3 cellular contexts compared by ENCODE assay signal in genomic region chr7:74388880-74389415, GRCh38.
TF ChIP-seq lines count a peak whose summit lies in the region.

No MANE protein-coding gene starts in this region.

TF ChIP-seq in SK-N-SH, 30 proteins besides CTCF, POLR2A, EP300 and RAD21 (continues in another document):
- TF ChIP-seq POLR2AphosphoS5 (IDR thresholded peaks at IDR 0.05; ENCODE audit: low read depth, low read length) (no peak), MEF2A (IDR thresholded peaks at IDR 0.05; ENCODE audit: borderline replicate concordance, low read depth) (no peak), RCOR1 (IDR thresholded peaks at IDR 0.05; ENCODE audit: low read length) (no peak), REST (IDR thresholded peaks at IDR 0.05; ENCODE audit: low read depth, low read length) (no peak), SMC3 (IDR thresholded peaks at IDR 0.05; ENCODE audit: low read depth, low read length) (no peak), TEAD4 (IDR thresholded peaks at IDR 0.05; ENCODE audit: borderline replicate concordance, insufficient read depth) (no peak), RXRA (IDR thresholded peaks at IDR 0.05; ENCODE audit: borderline replicate concordance, low read depth) (no peak), EZH2phosphoT487 (IDR thresholded peaks at IDR 0.05; ENCODE audit: borderline replicate concordance, low read depth) (no peak), NFIC (IDR thresholded peaks at IDR 0.05; ENCODE audit: borderline replicate concordance) (no peak), USF2 (IDR thresholded peaks at IDR 0.05; ENCODE audit: borderline replicate concordance, low read depth, low read length) (no peak), FOSL2 (IDR thresholded peaks at IDR 0.05; ENCODE audit: borderline replicate concordance, low read depth) (no peak), GABPA (IDR thresholded peaks at IDR 0.05; ENCODE audit: low read depth) (no peak), NRF1 (IDR thresholded peaks at IDR 0.05; ENCODE audit: low read depth, low read length) (no peak), MXI1 (IDR thresholded peaks at IDR 0.05; ENCODE audit: low read depth, low read length) (no peak)
- TF ChIP-seq, protein P1, sequence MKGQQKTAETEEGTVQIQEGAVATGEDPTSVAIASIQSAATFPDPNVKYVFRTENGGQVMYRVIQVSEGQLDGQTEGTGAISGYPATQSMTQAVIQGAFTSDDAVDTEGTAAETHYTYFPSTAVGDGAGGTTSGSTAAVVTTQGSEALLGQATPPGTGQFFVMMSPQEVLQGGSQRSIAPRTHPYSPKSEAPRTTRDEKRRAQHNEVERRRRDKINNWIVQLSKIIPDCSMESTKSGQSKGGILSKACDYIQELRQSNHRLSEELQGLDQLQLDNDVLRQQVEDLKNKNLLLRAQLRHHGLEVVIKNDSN (IDR thresholded peaks at IDR 0.05; ENCODE audit: borderline replicate concordance, low read depth), result no peak

TF ChIP-seq in SK-N-SH treated with all-trans-retinoic acid at 6 μM for 48 hours, 23 proteins besides CTCF, POLR2A, EP300 and RAD21:
- TF ChIP-seq CREB5 (CRISPR knock-in tag; IDR thresholded peaks at IDR 0.05; ENCODE audit: low read depth), result no peak
- TF ChIP-seq, protein P2, sequence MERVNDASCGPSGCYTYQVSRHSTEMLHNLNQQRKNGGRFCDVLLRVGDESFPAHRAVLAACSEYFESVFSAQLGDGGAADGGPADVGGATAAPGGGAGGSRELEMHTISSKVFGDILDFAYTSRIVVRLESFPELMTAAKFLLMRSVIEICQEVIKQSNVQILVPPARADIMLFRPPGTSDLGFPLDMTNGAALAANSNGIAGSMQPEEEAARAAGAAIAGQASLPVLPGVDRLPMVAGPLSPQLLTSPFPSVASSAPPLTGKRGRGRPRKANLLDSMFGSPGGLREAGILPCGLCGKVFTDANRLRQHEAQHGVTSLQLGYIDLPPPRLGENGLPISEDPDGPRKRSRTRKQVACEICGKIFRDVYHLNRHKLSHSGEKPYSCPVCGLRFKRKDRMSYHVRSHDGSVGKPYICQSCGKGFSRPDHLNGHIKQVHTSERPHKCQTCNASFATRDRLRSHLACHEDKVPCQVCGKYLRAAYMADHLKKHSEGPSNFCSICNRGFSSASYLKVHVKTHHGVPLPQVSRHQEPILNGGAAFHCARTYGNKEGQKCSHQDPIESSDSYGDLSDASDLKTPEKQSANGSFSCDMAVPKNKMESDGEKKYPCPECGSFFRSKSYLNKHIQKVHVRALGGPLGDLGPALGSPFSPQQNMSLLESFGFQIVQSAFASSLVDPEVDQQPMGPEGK (CRISPR knock-in tag; IDR thresholded peaks at IDR 0.05; ENCODE audit: borderline replicate concordance), result no peak
- no peak for TF ChIP-seq RARB (CRISPR knock-in tag; IDR thresholded peaks at IDR 0.05)
- no peak for TF ChIP-seq TOX (CRISPR knock-in tag; IDR thresholded peaks at IDR 0.05; ENCODE audit: borderline replicate concordance)
- no peak for TF ChIP-seq ZFP3 (CRISPR knock-in tag; IDR thresholded peaks at IDR 0.05)
- TF ChIP-seq BACH2 (CRISPR knock-in tag; IDR thresholded peaks at IDR 0.05; ENCODE audit: borderline replicate concordance), result no peak
- no peak for TF ChIP-seq TCF4 (CRISPR knock-in tag; IDR thresholded peaks at IDR 0.05; ENCODE audit: borderline replicate concordance)

TF ChIP-seq in IMR-90, 13 proteins besides CTCF, POLR2A, EP300 and RAD21:
- TF ChIP-seq BHLHE40 (IDR thresholded peaks at IDR 0.05; ENCODE audit: low read depth, low read length) (no peak), USF2 (IDR thresholded peaks at IDR 0.05; ENCODE audit: low read depth, low read length) (no peak), CEBPB (IDR thresholded peaks at IDR 0.05; ENCODE audit: low read depth, low read length) (no peak), MAFK (IDR thresholded peaks at IDR 0.05; ENCODE audit: low read depth, low read length) (no peak), MAZ (IDR thresholded peaks at IDR 0.05; ENCODE audit: borderline replicate concordance, low read depth, low read length) (no peak), MXI1 (IDR thresholded peaks at IDR 0.05; ENCODE audit: borderline replicate concordance, low read depth, low read length) (no peak), RFX5 (IDR thresholded peaks at IDR 0.05; ENCODE audit: low read depth, low read length) (no peak), RCOR1 (IDR thresholded peaks at IDR 0.05; ENCODE audit: insufficient replicate concordance, low read length) (no peak), CHD1 (IDR thresholded peaks at IDR 0.05; ENCODE audit: low read depth, low read length) (no peak), SMC3 (IDR thresholded peaks at IDR 0.05; ENCODE audit: low read depth, low read length) (no peak), NFE2L2 (IDR thresholded peaks at IDR 0.05; ENCODE audit: low read depth, low read length) (no peak), FOS (IDR thresholded peaks at IDR 0.05; ENCODE audit: low read depth, low read length) (no peak)
